ENCODE assay signal across 11 cellular contexts in the genomic region with DNA sequence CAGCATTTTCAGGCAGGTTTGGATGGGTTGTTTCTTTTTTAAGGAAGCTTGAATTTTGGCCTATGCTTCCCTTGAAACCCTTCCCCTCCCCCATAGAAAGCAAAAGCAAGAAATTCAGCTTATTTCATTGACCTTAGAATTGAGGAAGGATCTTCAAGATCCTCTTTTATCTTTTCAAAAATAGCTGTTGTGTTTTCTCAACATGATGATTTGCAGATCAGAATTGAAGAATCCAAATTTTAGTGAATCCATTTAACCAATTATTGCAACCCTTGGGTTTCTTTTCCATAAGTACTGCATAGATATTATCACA.
DNase-seq lines count a peak whose midpoint lies in the region; ATAC-seq lines count a peak whose summit lies in the region.
"Had no signal": no experiment of that assay in that cellular context is flagged by ENCODE, and none has a peak within 500 bp of the region (broad histone marks: within the 10 kb centered on the region; RNA-seq: fewer than 3 reads in every experiment).

No MANE protein-coding gene starts in this region.

- no peaks in the 10 kb centered on the region for H3K27me3 Mint-ChIP-seq in naive B cell
- H3K27me3 Mint-ChIP-seq in effector memory CD8-positive, alpha-beta T cell: no peaks in the 10 kb centered on the region

- DNase-seq in SIG-M5 treated with dmso at 0.1 percent for 504 hours (lab: John Stamatoyannopoulos, UW; ENCODE audit: unreplicated experiment) (peak; percentile 87), SIG-M5 (lab: John Stamatoyannopoulos, UW) (no peak), NOMO-1 (lab: John Stamatoyannopoulos, UW; ENCODE audit: unreplicated experiment in 2 of 2) (peak; percentile 56 to 93), naive B cell (peak; percentile 66), NCI-H2227 (lab: John Stamatoyannopoulos, UW; ENCODE audit: unreplicated experiment) (no peak)
- no peak for DNase-seq in effector memory CD8-positive, alpha-beta T cell
- DNase-seq: head of caudate nucleus, NCI-H1105, PC-3 had no signal

- H3K27ac Mint-ChIP-seq in naive B cell: peak overlapping the region in 5 of 6 donors; percentile 1 to 79 (median 19)
- H3K27ac Mint-ChIP-seq in effector memory CD8-positive, alpha-beta T cell: peak overlapping the region in 1 of 2 donors; percentile 9

- peak overlapping the region; percentile 21 to 86 (median 62) for H3K4me3 Mint-ChIP-seq in naive B cell
- no peak overlapping the region for H3K4me3 Mint-ChIP-seq in effector memory CD8-positive, alpha-beta T cell

- no peaks in the 10 kb centered on the region for H3K9me3 Mint-ChIP-seq in naive B cell
- H3K9me3 Mint-ChIP-seq in effector memory CD8-positive, alpha-beta T cell: no peaks in the 10 kb centered on the region

- peaks cover 0 to 6% of the 10 kb centered on the region in 2 donors for H3K36me3 Mint-ChIP-seq in naive B cell
- H3K36me3 Mint-ChIP-seq in effector memory CD8-positive, alpha-beta T cell (ENCODE audit: insufficient read depth): peaks cover 14% of the 10 kb centered on the region

- peak; percentile 42 for ATAC-seq in HG02840 (IDR thresholded peaks at IDR 0.05; ENCODE audit: low FRiP score, unreplicated experiment)
- peak; percentile 81 to 87 for ATAC-seq in naive B cell (ENCODE audit: low read depth in 2 of 2)
- no peak for ATAC-seq in effector memory CD8-positive, alpha-beta T cell (replicated peaks)
- no peak for ATAC-seq in GM21360 (IDR thresholded peaks at IDR 0.05; ENCODE audit: unreplicated experiment)
- ATAC-seq: PC-3 had no signal

- peaks cover 24 to 45% (median 37%) of the 10 kb centered on the region in 3 donors for H3K4me1 Mint-ChIP-seq in naive B cell
- peaks cover 15 to 39% of the 10 kb centered on the region in 2 donors for H3K4me1 Mint-ChIP-seq in effector memory CD8-positive, alpha-beta T cell (ENCODE audit: low read depth in 2 of 2)

Comparison
In these comparisons a context has a peak if more than half of its experiments do, and no peak if none do; other contexts are left out.
1. DNase-seq: peak in SIG-M5 treated with dmso at 0.1 percent for 504 hours (single experiment), NOMO-1 (2 of 2) and naive B cell (single experiment); none in SIG-M5 (single experiment), effector memory CD8-positive, alpha-beta T cell (0 of 3) and NCI-H2227 (single experiment).
2. ATAC-seq: peak in HG02840 (single experiment) and naive B cell (2 of 2); none in effector memory CD8-positive, alpha-beta T cell (single experiment) and GM21360 (single experiment).
3. H3K4me3 Mint-ChIP-seq: peak in naive B cell (8 of 8); none in effector memory CD8-positive, alpha-beta T cell (0 of 2).